Comparison of ENCODE assay signal across 10 cellular contexts in the genomic region with DNA sequence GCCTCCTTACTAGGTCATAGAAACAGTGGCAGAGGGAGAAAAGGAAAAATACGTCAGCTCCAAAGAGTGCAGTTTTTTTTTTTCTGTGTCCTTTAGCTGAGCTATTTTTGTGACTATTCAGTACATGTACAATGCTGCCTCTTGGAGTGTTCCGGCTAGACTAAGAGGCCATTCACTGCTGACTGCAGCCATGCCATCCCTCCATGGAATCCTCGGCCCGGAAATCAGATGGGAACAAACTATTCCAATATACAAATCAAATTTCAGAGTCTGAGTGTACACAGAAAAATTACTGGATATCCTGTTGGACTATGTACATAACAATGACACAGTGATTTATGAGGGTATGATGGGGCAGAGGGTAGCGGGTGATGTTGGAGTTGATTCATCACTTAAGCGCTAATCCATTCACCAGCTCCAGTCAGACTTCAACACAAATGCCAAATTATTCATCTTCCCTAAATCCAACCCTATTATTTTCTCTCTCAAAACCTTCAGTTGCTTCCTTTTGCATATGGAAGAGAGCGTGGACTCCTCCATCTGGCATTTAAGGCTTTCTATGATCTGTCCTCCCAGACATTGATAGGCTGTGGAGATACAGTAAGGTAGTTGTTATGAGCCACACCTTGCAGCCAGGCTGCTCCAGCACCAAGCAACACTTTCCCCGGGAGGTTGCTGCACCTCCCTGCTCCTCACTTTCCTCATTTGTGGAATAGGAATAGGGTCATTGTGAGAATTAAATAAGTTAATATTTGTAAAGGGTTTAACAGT.
DNase-seq lines count a peak whose midpoint lies in the region; ATAC-seq, FAIRE-seq and TF ChIP-seq lines count a peak whose summit lies in the region.
"Had no signal": no experiment of that assay in that cellular context is flagged by ENCODE, and none has a peak within 500 bp of the region (broad histone marks: within the 10 kb centered on the region; RNA-seq: fewer than 3 reads in every experiment).

No MANE protein-coding gene starts in this region.

- intact Hi-C loops in CD4-positive, alpha-beta T cell (cut with DNase I, micrococcal nuclease) = no loop called here

- no peak overlapping the region for H3K4me3 ChIP-seq in osteoblast (ENCODE audit: insufficient read depth, low read length)

- H3K4me1 ChIP-seq in osteoblast (ENCODE audit: insufficient read depth, low read length) = peaks cover 84% of the 10 kb centered on the region

- no peaks in the 10 kb centered on the region for H3K9me3 ChIP-seq in osteoblast (ENCODE audit: low read depth, low read length)
- H3K9me3 ChIP-seq in CD4-positive, alpha-beta T cell (ENCODE audit: control insufficient read depth, low read length) = no peaks in the 10 kb centered on the region

- CTCF ChIA-PET in CD4-positive, alpha-beta T cell (lab: Charles Lee) = interaction anchor here (1.8 kb wide), 1 partner anchor 515 kb away, joined by 5 read pairs; no protein-coding TSS in a partner anchor

- no peak for TF ChIP-seq CTCF in osteoblast (IDR thresholded peaks at IDR 0.05; ENCODE audit: extremely low read depth, low read depth, low read length)
- no peak for TF ChIP-seq CTCF in CD4-positive, alpha-beta T cell (IDR thresholded peaks at IDR 0.05)

- H3K9me3 Mint-ChIP-seq in CD4-positive, alpha-beta T cell = no peaks in the 10 kb centered on the region

- FAIRE-seq in RCC 7860 (lab: Jason Lieb, UNC) = peak; percentile 90

- H3K27ac Mint-ChIP-seq in CD4-positive, alpha-beta T cell = no peak overlapping the region

- POLR2A ChIA-PET in CD4-positive, alpha-beta T cell (lab: Charles Lee) = no interaction called here

- no peak overlapping the region for H2AFZ ChIP-seq in osteoblast (ENCODE audit: low read length)

- peak overlapping the region; percentile 88 for H3K4me2 ChIP-seq in osteoblast (ENCODE audit: insufficient read depth, low read length)

- H4K20me1 ChIP-seq in osteoblast (ENCODE audit: insufficient read depth, low read length) = no peaks in the 10 kb centered on the region

- DNase-seq in C1 segment of cervical spinal cord (lab: John Stamatoyannopoulos, UW) = peak in 10 of 14 donors; percentile 27 to 84 (median 33)
- peak; percentile 90 for DNase-seq in RCC 7860 (ENCODE audit: low spot score)
- peak; percentile 81 for DNase-seq in fibroblast of peridontal ligament (ENCODE audit: extremely low read depth)
- DNase-seq in osteoblast (ENCODE audit: insufficient read length, low spot score, missing footprints) = peak; percentile 64
- DNase-seq in CD4-positive, alpha-beta T cell = no peak
- DNase-seq in AG08396 (ENCODE audit: low spot score) = no peak
- DNase-seq: DND-41, NCI-H524 had no signal

- peak overlapping the region; percentile 89 for H3K27ac ChIP-seq in osteoblast (ENCODE audit: low read depth, low read length)
- no peak overlapping the region for H3K27ac ChIP-seq in CD4-positive, alpha-beta T cell (ENCODE audit: low read depth, low read length)

- peaks cover 11% of the 10 kb centered on the region for H3K36me3 Mint-ChIP-seq in CD4-positive, alpha-beta T cell (ENCODE audit: low read depth)

- no peaks in the 10 kb centered on the region for H3K27me3 Mint-ChIP-seq in CD4-positive, alpha-beta T cell

- H3K4me3 Mint-ChIP-seq in CD4-positive, alpha-beta T cell = no peak overlapping the region

- no peak for ATAC-seq in GM21526 (IDR thresholded peaks at IDR 0.05; ENCODE audit: low FRiP score, unreplicated experiment)
- ATAC-seq in CD4-positive, alpha-beta T cell (ENCODE audit: poor library complexity) = no peak
- ATAC-seq in HG03460 (IDR thresholded peaks at IDR 0.05; ENCODE audit: unreplicated experiment) = no peak

- H3K36me3 ChIP-seq in osteoblast (ENCODE audit: insufficient read depth, low read length) = no peaks in the 10 kb centered on the region

- no peaks in the 10 kb centered on the region for H3K27me3 ChIP-seq in osteoblast (ENCODE audit: insufficient read depth, low read length)
- no peaks in the 10 kb centered on the region for H3K27me3 ChIP-seq in CD4-positive, alpha-beta T cell (ENCODE audit: control insufficient read depth, insufficient read depth, low read length)

- peaks cover 5% of the 10 kb centered on the region for H3K4me1 Mint-ChIP-seq in CD4-positive, alpha-beta T cell (ENCODE audit: low read depth)

- H3K79me2 ChIP-seq in osteoblast (ENCODE audit: insufficient read depth, low read length) = peaks cover 50% of the 10 kb centered on the region

Comparison
In these comparisons a context has a peak if more than half of its experiments do, and no peak if none do; other contexts are left out.
1. DNase-seq: peak in C1 segment of cervical spinal cord (10 of 14), RCC 7860 (single experiment), fibroblast of peridontal ligament (single experiment) and osteoblast (single experiment); none in CD4-positive, alpha-beta T cell (0 of 10) and AG08396 (single experiment).